Comparison of ENCODE assay signal across 18 cellular contexts in the genomic region with DNA sequence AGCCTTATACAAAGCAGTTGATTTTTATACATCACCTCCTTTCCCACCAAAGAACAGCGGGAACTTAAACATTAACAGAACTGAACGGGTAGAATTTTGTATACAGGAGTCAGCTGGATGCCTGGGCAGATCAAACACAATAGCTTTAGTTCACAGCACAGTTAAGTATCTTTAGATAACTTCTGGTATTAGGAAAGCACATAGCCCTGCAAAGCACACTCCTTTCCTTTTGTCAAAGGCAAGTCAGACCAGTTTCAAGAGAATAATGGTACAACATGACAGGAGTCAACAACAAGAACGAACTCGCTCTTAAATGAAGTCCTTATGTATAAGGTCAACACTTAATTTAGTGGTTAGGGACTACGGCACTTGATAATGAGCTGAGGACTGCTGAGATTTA. TPM values are rescaled to one million over a fixed set of nuclear protein-coding genes. Genes with fewer than 3 reads are reported as not detected.
DNase-seq lines count a peak whose midpoint lies in the region; ATAC-seq, FAIRE-seq and TF ChIP-seq lines count a peak whose summit lies in the region.
"Had no signal": no experiment of that assay in that cellular context is flagged by ENCODE, and none has a peak within 500 bp of the region (broad histone marks: within the 10 kb centered on the region; RNA-seq: fewer than 3 reads in every experiment).

No MANE protein-coding gene starts in this region.

- H3K36me3 ChIP-seq in PC-9 (ENCODE audit: low read depth) = peaks cover 45% of the 10 kb centered on the region
- H3K36me3 ChIP-seq in keratinocyte (ENCODE audit: control insufficient read depth in 2 of 2, extremely low read depth in 1 of 2, insufficient read depth in 2 of 2, low read length in 2 of 2) = peaks cover 10 to 20% of the 10 kb centered on the region in 2 experiments
- H3K36me3 ChIP-seq in ovary = no peaks in the 10 kb centered on the region

- H3K79me2 ChIP-seq in PC-9 (ENCODE audit: low read depth) = peaks cover 43% of the 10 kb centered on the region; the same call in 1 of the 2 replicates
- H3K79me2 ChIP-seq in keratinocyte (ENCODE audit: control insufficient read depth, insufficient read depth, low read length) = no peaks in the 10 kb centered on the region

- FAIRE-seq in keratinocyte (lab: Jason Lieb, UNC) = peak; percentile 74

- H3K4me2 ChIP-seq in PC-9 = no peak overlapping the region
- peak overlapping the region; percentile 9 for H3K4me2 ChIP-seq in keratinocyte (ENCODE audit: control insufficient read depth, extremely low read depth, insufficient read depth, low read depth, low read length)
- H3K4me2 ChIP-seq: SK-N-SH had no signal

- H3K9me3 Mint-ChIP-seq in type B pancreatic cell = no peaks in the 10 kb centered on the region
- H3K9me3 Mint-ChIP-seq: CD4-positive, alpha-beta memory T cell had no signal

- H3K9me1 ChIP-seq in keratinocyte (ENCODE audit: control insufficient read depth, extremely low read depth, insufficient read depth, low read length) = no peaks in the 10 kb centered on the region

- H2AFZ ChIP-seq in PC-9 (no peak overlapping the region), keratinocyte (ENCODE audit: control insufficient read depth, low read length) (no peak overlapping the region)

- H4K20me1 ChIP-seq in PC-9 (ENCODE audit: insufficient read depth) = no peaks in the 10 kb centered on the region; the same call in 1 of the 2 replicates
- no peaks in the 10 kb centered on the region for H4K20me1 ChIP-seq in keratinocyte (ENCODE audit: control insufficient read depth, extremely low read depth, insufficient read depth, low read length)

- POLR2A ChIA-PET in PC-9 (lab: Charles Lee; ENCODE audit: unreplicated experiment) = no interaction called here

- ATAC-seq in left colon = no peak
- ATAC-seq: PC-3 had no signal

- H3K9ac ChIP-seq in keratinocyte (ENCODE audit: control insufficient read depth, extremely low read depth, insufficient read depth, low read length) = no peak overlapping the region
- H3K9ac ChIP-seq: SK-N-SH had no signal

- WGBS in ovary, 3 donors = 87 to 90% (median 87%) methylated on average over 5 of the region's 5 CpGs

- TF ChIP-seq POLR2A in ovary (IDR thresholded peaks at IDR 0.05) = no peak

- H3K27me3 Mint-ChIP-seq in type B pancreatic cell = no peaks in the 10 kb centered on the region
- H3K27me3 Mint-ChIP-seq: CD4-positive, alpha-beta memory T cell had no signal

- H3K27me3 ChIP-seq in PC-9 (ENCODE audit: insufficient read depth, low read depth) (no peaks in the 10 kb centered on the region), keratinocyte (ENCODE audit: control insufficient read depth, extremely low read depth, insufficient read depth, low read length) (no peaks in the 10 kb centered on the region), ovary (no peaks in the 10 kb centered on the region)
- H3K27me3 ChIP-seq: BE2C had no signal

- TF ChIP-seq CTCF in PC-9 (conservative IDR thresholded peaks at IDR 0.05) = no peak
- no peak for TF ChIP-seq CTCF in keratinocyte (optimal IDR thresholded peaks at IDR 0.05 in 1 of 3, IDR thresholded peaks at IDR 0.05 in 1 of 3, conservative IDR thresholded peaks at IDR 0.05 in 1 of 3; ENCODE audit: extremely low read depth in 1 of 3, insufficient read depth in 2 of 3, low read length in 3 of 3)
- TF ChIP-seq CTCF in type B pancreatic cell (conservative IDR thresholded peaks at IDR 0.05) = no peak
- no peak for TF ChIP-seq CTCF in ovary (IDR thresholded peaks at IDR 0.05)

- no TSS peak for BruUV-seq in PC-9 (replicated peaks; lab: Mats Ljungman, UMichigan)

- H3K9me3 ChIP-seq in PC-9 (ENCODE audit: insufficient read depth, low read depth) (no peaks in the 10 kb centered on the region), keratinocyte (ENCODE audit: control insufficient read depth, low read depth, low read length) (no peaks in the 10 kb centered on the region), ovary (no peaks in the 10 kb centered on the region)
- H3K9me3 ChIP-seq: BE2C, SK-N-SH had no signal

- dilution Hi-C loops in keratinocyte (cut with MboI; ENCODE audit: extremely low pct_ligation_motif_present, low sequenced_read_pairs) = no loop called here

- H3F3A ChIP-seq in PC-9 (ENCODE audit: insufficient read depth, low read depth) = peaks cover 31% of the 10 kb centered on the region

- no peaks in the 10 kb centered on the region for H3K9me2 ChIP-seq in PC-9 (ENCODE audit: insufficient read depth)
- H3K9me2 ChIP-seq: SK-N-SH had no signal

- intact Hi-C loops in PC-9 (cut with micrococcal nuclease; ENCODE audit: unreplicated experiment) = no loop called here
- intact Hi-C loops in ovary (cut with DNase I) = no loop called here
- intact Hi-C loops in left colon (cut with DNase I, micrococcal nuclease) = no loop called here

- DNase-seq in NCI-H2227 (lab: John Stamatoyannopoulos, UW; ENCODE audit: unreplicated experiment) = peak; percentile 27
- DNase-seq in PC-9 = no peak
- no peak for DNase-seq in keratinocyte (ENCODE audit: low read depth, low spot score)
- no peak for DNase-seq in type B pancreatic cell (ENCODE audit: extremely low spot score, unreplicated experiment)
- no peak for DNase-seq in ovary
- DNase-seq in left colon = no peak
- DNase-seq in mucosa of gallbladder (ENCODE audit: low spot score) = no peak
- DNase-seq: BE2C; CD4-positive, alpha-beta memory T cell; H7; MM.1S; NCI-H187 treated with DMSO at 0.1 percent for 48 hours; NCI-H2171 treated with DMSO at 0.1 percent for 48 hours; NCI-H526 treated with DMSO at 0.1 percent for 48 hours; NK-92 treated with Interleukin-12 subunit alpha and Interleukin-12 subunit beta, amount 100 ng/mL, for 24 hours; PC-3; SK-N-SH had no signal

- H3K4me3 ChIP-seq in PC-9 (no peak overlapping the region), keratinocyte (ENCODE audit: control insufficient read depth in 2 of 3, extremely low read depth in 1 of 3, insufficient read depth in 2 of 3, low read depth in 1 of 3, low read length in 3 of 3) (no peak overlapping the region), ovary (no peak overlapping the region)

- peaks cover 7% of the 10 kb centered on the region for H3K4me1 Mint-ChIP-seq in type B pancreatic cell (ENCODE audit: unreplicated experiment)
- H3K4me1 Mint-ChIP-seq: CD4-positive, alpha-beta memory T cell had no signal

- CTCF ChIA-PET in PC-9 (lab: Charles Lee) = no interaction called here

- H3K36me3 Mint-ChIP-seq in type B pancreatic cell = peaks cover 22% of the 10 kb centered on the region

- no peaks in the 10 kb centered on the region for H3K4me1 ChIP-seq in PC-9 (replicated peaks; ENCODE audit: insufficient read depth)
- H3K4me1 ChIP-seq in keratinocyte (ENCODE audit: control insufficient read depth, extremely low read depth, insufficient read depth, low read length) = peaks cover 9% of the 10 kb centered on the region
- H3K4me1 ChIP-seq in ovary (ENCODE audit: insufficient read depth) = no peaks in the 10 kb centered on the region
- H3K4me1 ChIP-seq: BE2C had no signal

- H3K27ac Mint-ChIP-seq in type B pancreatic cell = peak overlapping the region; percentile 83
- H3K27ac Mint-ChIP-seq: CD4-positive, alpha-beta memory T cell had no signal

- H3K27ac ChIP-seq in PC-9 = 0 out of 2 replicates have a peak overlapping the region, but pooled peaks have one; percentile 14
- H3K27ac ChIP-seq in keratinocyte (ENCODE audit: control insufficient read depth, insufficient read depth, low read length) = no peak overlapping the region
- H3K27ac ChIP-seq in ovary = no peak overlapping the region

- peak overlapping the region; percentile 64 for H3K4me3 Mint-ChIP-seq in type B pancreatic cell
- H3K4me3 Mint-ChIP-seq: CD4-positive, alpha-beta memory T cell had no signal

- no peak for TF ChIP-seq EP300 in ovary (IDR thresholded peaks at IDR 0.05)

RNA-seq across cellular contexts. Expression of a gene that starts 26.3 kb away (rescaled TPM):
- 133 and 151 TPM in 2 replicates for total RNA-seq in PC-9 (2021)
- polyA plus RNA-seq in keratinocyte = 22.3 to 30.3 TPM (median 28.7 TPM) in 3 replicates
- polyA plus RNA-seq in keratinocyte (2011; ENCODE audit: low read depth) = 7.7 TPM
- polyA plus RNA-seq in keratinocyte (2011; cell fraction: cytosol; rRNA removed) = 8.6 and 11.1 TPM in 2 replicates
- polyA plus RNA-seq in keratinocyte (2011; cell fraction: nucleus; rRNA removed) = 118 and 132 TPM in 2 replicates
- 7.9 and 14.9 TPM in 2 replicates for polyA plus RNA-seq in keratinocyte (2012; ENCODE audit: low replicate concordance)
- 16.0 to 32.3 TPM (median 22.5 TPM) in 3 replicates for polyA minus RNA-seq in keratinocyte
- polyA minus RNA-seq in keratinocyte (2011; cell fraction: cytosol; rRNA and poly(A)+ RNA removed) = 10.4 TPM
- polyA minus RNA-seq in keratinocyte (2011; cell fraction: nucleus; rRNA and poly(A)+ RNA removed) = 38.1 and 63.4 TPM in 2 replicates
- total RNA-seq in type B pancreatic cell (ENCODE audit: low replicate concordance) = 39.3 and 61.2 TPM in 2 replicates
- total RNA-seq in ovary = 10 to 100 TPM; 16.3 to 23.1 (median 19.8) TPM
- polyA plus RNA-seq in ovary = 10 to 100 TPM; 19.4 to 29.4 TPM
- total RNA-seq in left colon = 10 to 100 TPM; 46.6 to 47.6 TPM
- 37.8 TPM for total RNA-seq in mucosa of gallbladder

RNA-seq across cellular contexts. Expression of a gene that starts 40.1 kb away (rescaled TPM):
- total RNA-seq in PC-9 (2021) = not detected in 2 replicates
- not detected in 3 replicates for polyA plus RNA-seq in keratinocyte
- not detected for polyA plus RNA-seq in keratinocyte (2011; ENCODE audit: low read depth)
- polyA plus RNA-seq in keratinocyte (2011; cell fraction: cytosol; rRNA removed) = not detected in 2 replicates
- not detected in 2 replicates for polyA plus RNA-seq in keratinocyte (2011; cell fraction: nucleus; rRNA removed)
- not detected in 2 replicates for polyA plus RNA-seq in keratinocyte (2012; ENCODE audit: low replicate concordance)
- polyA minus RNA-seq in keratinocyte = not detected in 3 replicates
- not detected for polyA minus RNA-seq in keratinocyte (2011; cell fraction: cytosol; rRNA and poly(A)+ RNA removed)
- not detected in 2 replicates for polyA minus RNA-seq in keratinocyte (2011; cell fraction: nucleus; rRNA and poly(A)+ RNA removed)
- total RNA-seq in type B pancreatic cell (ENCODE audit: low replicate concordance) = not detected in 2 replicates
- total RNA-seq in ovary = under 1 TPM in 1 of 7 donors, not detected in 6; 0.24 TPM
- polyA plus RNA-seq in ovary = not detected
- total RNA-seq in left colon = not detected
- not detected for total RNA-seq in mucosa of gallbladder
- total RNA-seq: CD4-positive, alpha-beta memory T cell; H7; PC-3 had no signal
- polyA plus RNA-seq: AG04450; CD4-positive, alpha-beta memory T cell; SK-N-SH had no signal
